In the genomic region with DNA sequence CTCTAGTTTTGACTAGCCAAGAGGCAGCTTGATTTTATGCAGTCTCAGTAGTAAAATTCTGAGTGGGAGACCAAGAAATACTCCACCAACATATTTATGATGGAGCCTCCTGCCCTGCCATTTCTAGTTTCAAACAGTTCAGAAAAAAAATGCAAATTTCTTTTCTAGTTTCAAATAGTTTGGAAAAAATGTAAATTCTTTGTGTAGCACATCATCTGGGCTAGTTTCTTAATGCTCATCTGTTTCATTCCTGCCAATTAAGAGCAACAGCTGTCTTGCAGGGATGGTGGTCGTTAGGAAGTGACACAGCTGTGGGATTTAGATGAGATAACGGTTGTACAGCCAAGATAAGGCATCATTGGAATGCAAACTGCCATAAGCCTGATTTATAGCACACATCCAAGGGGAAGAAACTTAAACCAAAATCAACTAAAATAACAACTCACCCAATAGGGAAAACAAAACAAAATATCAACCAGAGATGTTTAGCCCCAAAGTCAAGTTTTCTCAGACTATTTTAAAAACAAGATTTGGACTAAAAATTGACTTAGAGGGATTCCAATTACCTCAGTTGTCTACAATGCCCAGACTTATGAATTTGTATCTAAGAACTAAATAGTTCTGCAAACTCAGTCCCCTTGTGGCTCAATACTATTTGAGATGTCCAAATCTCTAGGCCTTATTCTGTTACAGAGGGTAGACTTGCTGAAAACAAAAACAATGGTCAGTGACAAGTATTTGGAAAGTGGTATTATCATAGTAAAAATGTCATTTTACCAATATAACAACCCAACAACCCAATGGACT, we compare ENCODE assay signal across 16 cellular contexts.
DNase-seq lines count a peak whose midpoint lies in the region; ATAC-seq and TF ChIP-seq lines count a peak whose summit lies in the region.
"Had no signal": no experiment of that assay in that cellular context is flagged by ENCODE, and none has a peak within 500 bp of the region (broad histone marks: within the 10 kb centered on the region; RNA-seq: fewer than 3 reads in every experiment).

No MANE protein-coding gene starts in this region.

- H3K27ac ChIP-seq in SK-N-SH (ENCODE audit: low read depth in 2 of 2, low read length in 1 of 2) (peak overlapping the region in 1 of 2 experiments; percentile 64; a peak in 1 of 4 replicates), IMR-90 (ENCODE audit: insufficient read depth, low read length) (peak overlapping the region; percentile 73; the same call in 1 of the 2 replicates), fibroblast of lung (ENCODE audit: insufficient read depth, low read length) (no peak overlapping the region), right lobe of liver (no peak overlapping the region)
- H3K27ac ChIP-seq: A549, gastrocnemius medialis had no signal

- TF ChIP-seq CTCF in SK-N-SH (IDR thresholded peaks at IDR 0.05) (no peak), IMR-90 (conservative IDR thresholded peaks at IDR 0.05; ENCODE audit: low read depth, low read length) (no peak), fibroblast of lung (conservative IDR thresholded peaks at IDR 0.05 in 1 of 2, IDR thresholded peaks at IDR 0.05 in 1 of 2; ENCODE audit: low read depth in 1 of 2, low read length in 2 of 2) (no peak), right lobe of liver (IDR thresholded peaks at IDR 0.05) (no peak), nephron progenitor cell (IDR thresholded peaks at IDR 0.05) (no peak)

- peak overlapping the region; percentile 80 for H3K18ac ChIP-seq in IMR-90 (ENCODE audit: low read depth, low read length)

- peaks cover 4% of the 10 kb centered on the region for H3F3A ChIP-seq in SK-N-SH (replicated peaks; ENCODE audit: insufficient read depth)

- H3K9ac ChIP-seq in SK-N-SH = no peak overlapping the region
- no peak overlapping the region for H3K9ac ChIP-seq in IMR-90 (ENCODE audit: low read depth, low read length)
- no peak overlapping the region for H3K9ac ChIP-seq in fibroblast of lung (ENCODE audit: insufficient read depth, low read length)

- H2BK5ac ChIP-seq in IMR-90 (ENCODE audit: low read depth, low read length, poor library complexity, severe bottlenecking) = peak overlapping the region; percentile 67

- H3K23ac ChIP-seq in IMR-90 (ENCODE audit: low read depth, low read length) = peak overlapping the region; percentile 99

- H3K79me1 ChIP-seq in IMR-90 (ENCODE audit: low read depth in 1 of 2, low read length in 2 of 2) = no peaks in the 10 kb centered on the region

- TF ChIP-seq RAD21 in SK-N-SH (IDR thresholded peaks at IDR 0.05; ENCODE audit: low read length) = no peak
- no peak for TF ChIP-seq RAD21 in IMR-90 (IDR thresholded peaks at IDR 0.05; ENCODE audit: low read length)

- peaks cover 3% of the 10 kb centered on the region for H3K36me3 Mint-ChIP-seq in T-cell
- no peaks in the 10 kb centered on the region for H3K36me3 Mint-ChIP-seq in nephron progenitor cell (ENCODE audit: low read depth)

- no peaks in the 10 kb centered on the region for H3K79me2 ChIP-seq in SK-N-SH (ENCODE audit: insufficient read depth)
- no peaks in the 10 kb centered on the region for H3K79me2 ChIP-seq in fibroblast of lung (ENCODE audit: control insufficient read depth, insufficient read depth, low read length)

- H3K4me3 ChIP-seq in SK-N-SH (ENCODE audit: low read depth in 2 of 2, low read length in 1 of 2) (no peak overlapping the region; a peak in 1 of 4 replicates), IMR-90 (ENCODE audit: insufficient read depth, low read depth, low read length) (no peak overlapping the region), fibroblast of lung (replicated peaks in 1 of 4; ENCODE audit: control extremely low read depth in 1 of 4, insufficient read depth in 1 of 4, low read depth in 3 of 4, low read length in 4 of 4) (no peak overlapping the region), right lobe of liver (no peak overlapping the region)
- H3K4me3 ChIP-seq: A549, gastrocnemius medialis had no signal

- H3K9me3 Mint-ChIP-seq in T-cell (no peaks in the 10 kb centered on the region), nephron progenitor cell (no peaks in the 10 kb centered on the region)
- H3K9me3 Mint-ChIP-seq: activated CD4-positive, alpha-beta memory T cell treated with anti-CD3 and anti-CD28 coated beads, Interleukin-2, amount 10 ng/mL, durations not matched to agents 7 days and 5 days; T-helper 1 cell treated with Interleukin-12 subunit alpha and Interleukin-12 subunit beta and Interleukin-4 antibody, amounts not matched to agents 30 μg/mL and 1 μg/mL, for 36 hours had no signal

- no peak for DNase-seq in SK-N-SH
- DNase-seq in IMR-90 = peak; percentile 65
- DNase-seq in fibroblast of lung (ENCODE audit: low read depth in 2 of 2) = peak; percentile 28 to 84
- no peak for DNase-seq in T-cell
- no peak for DNase-seq in right lobe of liver
- DNase-seq in NCI-H1092 treated with DMSO at 0.1 percent for 48 hours (lab: John Stamatoyannopoulos, UW) = no peak
- no peak for DNase-seq in nephron progenitor cell
- DNase-seq: activated CD4-positive, alpha-beta memory T cell treated with anti-CD3 and anti-CD28 coated beads, Interleukin-2, amount 10 ng/mL, durations not matched to agents 7 days and 5 days; activated naive CD4-positive, alpha-beta T cell treated with Interleukin-2 at 50 U/mL for 16 hours; DMS79; gastrocnemius medialis; kidney glomerular epithelial cell; NCI-H1930 had no signal

- H3K27ac Mint-ChIP-seq in T-cell (no peak overlapping the region), nephron progenitor cell (no peak overlapping the region)
- H3K27ac Mint-ChIP-seq: activated CD4-positive, alpha-beta memory T cell treated with anti-CD3 and anti-CD28 coated beads, Interleukin-2, amount 10 ng/mL, durations not matched to agents 7 days and 5 days; T-helper 1 cell treated with Interleukin-12 subunit alpha and Interleukin-12 subunit beta and Interleukin-4 antibody, amounts not matched to agents 30 μg/mL and 1 μg/mL, for 36 hours had no signal

- peak overlapping the region; percentile 96; the same call in 1 of the 2 replicates for H4K5ac ChIP-seq in IMR-90 (ENCODE audit: low read depth, low read length)

- dilution Hi-C loops in IMR-90 (cut with HindIII; ENCODE audit: low sequenced_read_pairs, unreplicated experiment) = no loop called here

- H3K4me1 Mint-ChIP-seq in T-cell (peaks cover 0 to 6% (median 2%) of the 10 kb centered on the region in 3 donors), nephron progenitor cell (peaks cover 33% of the 10 kb centered on the region)
- H3K4me1 Mint-ChIP-seq: activated CD4-positive, alpha-beta memory T cell treated with anti-CD3 and anti-CD28 coated beads, Interleukin-2, amount 10 ng/mL, durations not matched to agents 7 days and 5 days had no signal

- peak overlapping the region; percentile 29; the same call in 1 of the 2 replicates for H3K56ac ChIP-seq in IMR-90 (ENCODE audit: extremely low read depth, insufficient read depth, low read length)

- 0 out of 3 replicates have a peak overlapping the region, but pooled peaks have one; percentile 93 for H2BK15ac ChIP-seq in IMR-90 (ENCODE audit: low read depth, low read length)

- H3K9me3 ChIP-seq in SK-N-SH (no peaks in the 10 kb centered on the region), IMR-90 (ENCODE audit: control insufficient read depth, insufficient read depth, low read length) (no peaks in the 10 kb centered on the region), fibroblast of lung (ENCODE audit: control insufficient read depth, insufficient read depth, low read depth, low read length) (no peaks in the 10 kb centered on the region), right lobe of liver (no peaks in the 10 kb centered on the region)
- H3K9me3 ChIP-seq: gastrocnemius medialis had no signal

- H3K27me3 Mint-ChIP-seq in T-cell (peaks cover 0 to 2% of the 10 kb centered on the region in 2 donors), nephron progenitor cell (ENCODE audit: low read depth, poor library complexity) (no peaks in the 10 kb centered on the region)
- H3K27me3 Mint-ChIP-seq: activated CD4-positive, alpha-beta memory T cell treated with anti-CD3 and anti-CD28 coated beads, Interleukin-2, amount 10 ng/mL, durations not matched to agents 7 days and 5 days had no signal

- H3K9me2 ChIP-seq in SK-N-SH = no peaks in the 10 kb centered on the region

- no peak overlapping the region for H2AK5ac ChIP-seq in IMR-90 (ENCODE audit: low read depth, low read length)

- no peaks in the 10 kb centered on the region for H4K20me1 ChIP-seq in SK-N-SH (ENCODE audit: insufficient read depth)
- no peaks in the 10 kb centered on the region for H4K20me1 ChIP-seq in IMR-90 (ENCODE audit: insufficient read depth, low read length)
- no peaks in the 10 kb centered on the region for H4K20me1 ChIP-seq in fibroblast of lung (ENCODE audit: control insufficient read depth, extremely low read depth, insufficient read depth, low read length)

- H4K8ac ChIP-seq in IMR-90 (ENCODE audit: low read depth in 2 of 2, low read length in 2 of 2) = peak overlapping the region; percentile 50 to 87; a peak in 2 of 4 replicates

- intact Hi-C loops in IMR-90 (cut with micrococcal nuclease) = loop anchor here (5.0 kb wide), 1 partner anchor 293 kb away; the partner anchor contains the start of gene ATP2B1
- intact Hi-C loops in right lobe of liver (cut with DNase I) = no loop called here

- in situ Hi-C loops in IMR-90 (cut with MboI; ENCODE audit: low sequenced_read_pairs) = no loop called here

- ATAC-seq in SK-N-SH treated with all-trans-retinoic acid at 6 μM for 48 hours (no peak), IMR-90 (ENCODE audit: low read depth) (peak; percentile 78), T-cell (replicated peaks in 1 of 4) (no peak), right lobe of liver (no peak)
- ATAC-seq: A549, gastrocnemius medialis had no signal

- no peaks in the 10 kb centered on the region for H3K27me3 ChIP-seq in SK-N-SH (ENCODE audit: insufficient read depth)
- no peaks in the 10 kb centered on the region for H3K27me3 ChIP-seq in IMR-90 (ENCODE audit: control insufficient read depth, insufficient read depth, low read length)
- H3K27me3 ChIP-seq in fibroblast of lung (ENCODE audit: control insufficient read depth, insufficient read depth, low read length) = no peaks in the 10 kb centered on the region
- H3K27me3 ChIP-seq in right lobe of liver = no peaks in the 10 kb centered on the region
- H3K27me3 ChIP-seq: gastrocnemius medialis had no signal

- H3K4me3 Mint-ChIP-seq in T-cell (no peak overlapping the region), nephron progenitor cell (no peak overlapping the region)
- H3K4me3 Mint-ChIP-seq: activated CD4-positive, alpha-beta memory T cell treated with anti-CD3 and anti-CD28 coated beads, Interleukin-2, amount 10 ng/mL, durations not matched to agents 7 days and 5 days; T-helper 1 cell treated with Interleukin-12 subunit alpha and Interleukin-12 subunit beta and Interleukin-4 antibody, amounts not matched to agents 30 μg/mL and 1 μg/mL, for 36 hours had no signal

- peaks cover 5% of the 10 kb centered on the region; the same call in 1 of the 2 replicates for H3K9me1 ChIP-seq in IMR-90 (ENCODE audit: insufficient read depth, low read length)

- H3K4me1 ChIP-seq in SK-N-SH (ENCODE audit: control insufficient read depth in 1 of 2, insufficient read depth in 2 of 2, low read depth in 1 of 2, low read length in 1 of 2) (no peaks in the 10 kb centered on the region; a peak in 2 of 4 replicates), IMR-90 (ENCODE audit: control insufficient read depth, insufficient read depth, low read length) (peaks cover 6% of the 10 kb centered on the region), fibroblast of lung (ENCODE audit: control insufficient read depth, extremely low read depth, insufficient read depth, low read length) (peaks cover 4% of the 10 kb centered on the region), right lobe of liver (no peaks in the 10 kb centered on the region)
- H3K4me1 ChIP-seq: A549, gastrocnemius medialis had no signal

- peak overlapping the region; percentile 98 for H2BK20ac ChIP-seq in IMR-90 (ENCODE audit: low read depth, low read length)

- BruUV-seq in IMR-90 (replicated peaks; lab: Mats Ljungman, UMichigan) = no TSS peak

- POLR2A ChIA-PET in SK-N-SH (lab: Yijun Ruan, JAX) = no interaction called here
- POLR2A ChIA-PET in IMR-90 (lab: Charles Lee; ENCODE audit: unreplicated experiment) = no interaction called here
- POLR2A ChIA-PET in T-cell (lab: Charles Lee) = interaction anchor here in 1 of 2 donors (0.7 kb wide), 1 partner anchor 233 kb away, joined by 4 read pairs; no protein-coding TSS in a partner anchor

- H2AK9ac ChIP-seq in IMR-90 (replicated peaks; ENCODE audit: low read depth, low read length, poor library complexity) = no peak overlapping the region

- H3K36me3 ChIP-seq in SK-N-SH (replicated peaks in 1 of 2; ENCODE audit: control insufficient read depth in 1 of 2, insufficient read depth in 2 of 2, low read length in 1 of 2) (no peaks in the 10 kb centered on the region), IMR-90 (ENCODE audit: control insufficient read depth, insufficient read depth, low read length) (no peaks in the 10 kb centered on the region), fibroblast of lung (ENCODE audit: control insufficient read depth, insufficient read depth, low read length) (no peaks in the 10 kb centered on the region), right lobe of liver (no peaks in the 10 kb centered on the region)
- H3K36me3 ChIP-seq: gastrocnemius medialis had no signal

- peak overlapping the region; percentile 94 for H3K14ac ChIP-seq in IMR-90 (replicated peaks; ENCODE audit: low read depth, low read length)

- TF ChIP-seq EP300 in SK-N-SH (IDR thresholded peaks at IDR 0.05; ENCODE audit: borderline replicate concordance in 1 of 2, low read depth in 1 of 2, low read length in 1 of 2) = peak in 1 of 2 experiments; percentile 67; a peak in 1 of 4 replicates

- H4K91ac ChIP-seq in IMR-90 (ENCODE audit: insufficient read depth, low read depth, low read length) = peak overlapping the region; percentile 95

- TF ChIP-seq POLR2A in IMR-90 (IDR thresholded peaks at IDR 0.05; ENCODE audit: low read depth, low read length) = no peak
- no peak for TF ChIP-seq POLR2A in right lobe of liver (IDR thresholded peaks at IDR 0.05)

- 16% methylated on average over 2 of the region's 2 CpGs for WGBS in SK-N-SH (ENCODE audit: low lambda C conversion rate)
- WGBS in IMR-90 (ENCODE audit: extremely low coverage in 2 of 2, insufficient read length in 1 of 2), 2 experiments = no CpG with 5 or more reads among the region's 2 CpGs
- WGBS in right lobe of liver (ENCODE audit: insufficient coverage, low coverage, low lambda C conversion rate, missing lambda C conversion rate) = 41% methylated on average over 2 of the region's 2 CpGs

- H2AFZ ChIP-seq in SK-N-SH (ENCODE audit: low read depth) (no peak overlapping the region), IMR-90 (replicated peaks; ENCODE audit: low read length, poor library complexity) (peak overlapping the region; percentile 34), fibroblast of lung (ENCODE audit: low read length) (no peak overlapping the region)

- H3K4ac ChIP-seq in IMR-90 (ENCODE audit: low read depth, low read length) = peak overlapping the region; percentile 98; the same call in 1 of the 2 replicates

- H3K4me2 ChIP-seq in SK-N-SH = no peak overlapping the region
- peak overlapping the region; percentile 57; the same call in 1 of the 2 replicates for H3K4me2 ChIP-seq in IMR-90 (ENCODE audit: low read depth, low read length)
- no peak overlapping the region for H3K4me2 ChIP-seq in fibroblast of lung (ENCODE audit: extremely low read depth, insufficient read depth, low read length)
- H3K4me2 ChIP-seq: A549 had no signal

- CTCF ChIA-PET in SK-N-SH (lab: Yijun Ruan, JAX) = interaction anchor here (0.9 kb wide), 1 partner anchor 15 kb away, joined by 3 read pairs; no protein-coding TSS in a partner anchor
- CTCF ChIA-PET in IMR-90 (lab: Yijun Ruan, JAX) = interaction anchor here (1.0 to 1.2 kb wide), 2 partner anchors 10 kb away, joined by 3 to 4 read pairs; no protein-coding TSS in a partner anchor
- CTCF ChIA-PET in T-cell (lab: Charles Lee) = no interaction called here

- H2BK120ac ChIP-seq in IMR-90 (ENCODE audit: low read depth, low read length) = peak overlapping the region; percentile 98

Comparison
In these comparisons a context has a peak if more than half of its experiments do, and no peak if none do; other contexts are left out.
1. DNase-seq: peak in IMR-90 (single experiment) and fibroblast of lung (2 of 2); none in SK-N-SH (single experiment), T-cell (0 of 34), right lobe of liver (0 of 3), NCI-H1092 treated with DMSO at 0.1 percent for 48 hours (single experiment) and nephron progenitor cell (single experiment).
2. CTCF ChIA-PET loops: an anchor here in SK-N-SH (0.9 kb wide) and IMR-90 (1.0 to 1.2 kb wide); none called in T-cell.